Comparison of ENCODE assay signal across 14 cellular contexts in genomic region chr16:17461951-17462729, GRCh38. TPM values are rescaled to one million over a fixed set of nuclear protein-coding genes. Genes with fewer than 3 reads are reported as not detected.
DNase-seq lines count a peak whose midpoint lies in the region; ATAC-seq and TF ChIP-seq lines count a peak whose summit lies in the region.
"Had no signal": no experiment of that assay in that cellular context is flagged by ENCODE, and none has a peak within 500 bp of the region (broad histone marks: within the 10 kb centered on the region; RNA-seq: fewer than 3 reads in every experiment).

No MANE protein-coding gene starts in this region.

- peaks cover 70% of the 10 kb centered on the region for H3K79me2 ChIP-seq in OCI-LY1 (ENCODE audit: insufficient read depth, low read length)
- peaks cover 43% of the 10 kb centered on the region for H3K79me2 ChIP-seq in mesendoderm (ENCODE audit: control insufficient read depth, insufficient read depth, low read length)

- H3K79me1 ChIP-seq in mesendoderm (ENCODE audit: low read length), result peaks cover 26% of the 10 kb centered on the region

- H2BK120ac ChIP-seq in mesendoderm (ENCODE audit: low read depth, low read length), result no peak overlapping the region

- H2AK5ac ChIP-seq in mesendoderm (ENCODE audit: low read length), result no peak overlapping the region

- H3K4me1 ChIP-seq in OCI-LY1 (ENCODE audit: insufficient read depth, low read length, severe bottlenecking) (peaks cover 100% of the 10 kb centered on the region), mesendoderm (ENCODE audit: control insufficient read depth, low read depth, low read length) (peaks cover 15% of the 10 kb centered on the region)

- no peak overlapping the region for H3K56ac ChIP-seq in mesendoderm (ENCODE audit: low read length)

- H3K9me2 ChIP-seq in OCI-LY1 (ENCODE audit: low read depth, low read length), result no peaks in the 10 kb centered on the region

- H3K27me3 ChIP-seq in OCI-LY1 (ENCODE audit: insufficient read depth, low read length) (no peaks in the 10 kb centered on the region), mesendoderm (ENCODE audit: insufficient read depth, low read length, poor library complexity) (no peaks in the 10 kb centered on the region)

- H3F3A ChIP-seq in OCI-LY1 (ENCODE audit: insufficient read depth, low read length), result no peaks in the 10 kb centered on the region

- no CpG with 5 or more reads among the region's 13 CpGs for WGBS in mesendoderm (ENCODE audit: extremely low coverage, insufficient coverage, low lambda C conversion rate)

- peaks cover 31% of the 10 kb centered on the region; the same call in 1 of the 2 replicates for H3K36me3 ChIP-seq in OCI-LY1 (ENCODE audit: insufficient read depth, low read length)
- no peaks in the 10 kb centered on the region for H3K36me3 ChIP-seq in mesendoderm (ENCODE audit: control insufficient read depth, insufficient read depth, low read length)

- no peaks in the 10 kb centered on the region for H3K9me3 ChIP-seq in OCI-LY1 (ENCODE audit: low read length)
- H3K9me3 ChIP-seq: Caco-2 had no signal

- ATAC-seq in GM19351 (IDR thresholded peaks at IDR 0.05; ENCODE audit: unreplicated experiment) (peak; percentile 45), HG02870 (IDR thresholded peaks at IDR 0.05; ENCODE audit: unreplicated experiment) (no peak), HG03565 (IDR thresholded peaks at IDR 0.05; ENCODE audit: unreplicated experiment) (no peak)

- H3K18ac ChIP-seq in mesendoderm (ENCODE audit: low read length), result no peak overlapping the region

- H4K8ac ChIP-seq in mesendoderm (ENCODE audit: low read depth, low read length), result no peak overlapping the region

- DNase-seq in GM10248 (ENCODE audit: extremely low spot score) (no peak), mesendoderm (peak; percentile 86), NCI-H526 (lab: John Stamatoyannopoulos, UW) (no peak), NCI-H774 (lab: John Stamatoyannopoulos, UW) (no peak)
- DNase-seq: activated CD4-positive, CD25-positive, alpha-beta regulatory T cell treated with anti-CD3 and anti-CD28 coated beads, Interleukin-2, amount 50 U/mL, for 72 hours; Caco-2; NCI-H226; nucleus accumbens; stimulated activated CD4-positive, alpha-beta T cell treated with anti-CD3 and anti-CD28 coated beads, Interleukin-15, amount 100 ng/mL, for 24 hours had no signal

- H2BK15ac ChIP-seq in mesendoderm (replicated peaks; ENCODE audit: low read depth), result no peak overlapping the region

- H3K27ac ChIP-seq in OCI-LY1 (ENCODE audit: low read depth, low read length, poor library complexity, severe bottlenecking) (peak overlapping the region; percentile 99), mesendoderm (ENCODE audit: low read depth, low read length) (no peak overlapping the region)
- H3K27ac ChIP-seq: coronary artery had no signal

- CTCF ChIA-PET in GM10248 (lab: Yijun Ruan, JAX), result interaction anchor here (1.1 to 2.3 kb wide), 5 partner anchors 13 to 216 kb away, joined by 3 to 7 read pairs (median 4); no protein-coding TSS in a partner anchor

- no peak overlapping the region for H3K23ac ChIP-seq in mesendoderm (ENCODE audit: low read length)

- TF ChIP-seq CTCF in GM10248 (IDR thresholded peaks at IDR 0.05; ENCODE audit: control extremely low read depth, extremely low read depth, low read depth, missing control alignments) (peak; percentile 15), OCI-LY1 (IDR thresholded peaks at IDR 0.05; ENCODE audit: low read length) (peak; percentile 62)

- H2AFZ ChIP-seq in OCI-LY1 (ENCODE audit: low read length), result no peak overlapping the region

- no peaks in the 10 kb centered on the region for H4K20me1 ChIP-seq in OCI-LY1 (ENCODE audit: insufficient read depth, low read length)

- peak overlapping the region; percentile 65 for H3K9ac ChIP-seq in OCI-LY1 (ENCODE audit: low read length)
- H3K9ac ChIP-seq in mesendoderm (ENCODE audit: low read length), result no peak overlapping the region

- peak overlapping the region; percentile 82 for H3K4me2 ChIP-seq in OCI-LY1 (ENCODE audit: low read length)
- H3K4me2 ChIP-seq in mesendoderm (ENCODE audit: low read length), result no peak overlapping the region

- no peak overlapping the region for H3K4ac ChIP-seq in mesendoderm (ENCODE audit: low read depth, low read length)

- H3K4me3 ChIP-seq in OCI-LY1 (ENCODE audit: low read depth, low read length, poor library complexity, severe bottlenecking), result peak overlapping the region; percentile 53
- H3K4me3 ChIP-seq in mesendoderm (ENCODE audit: low read length), result no peak overlapping the region
- H3K4me3 ChIP-seq: coronary artery had no signal

- H2BK5ac ChIP-seq in mesendoderm (ENCODE audit: low read length), result peak overlapping the region; percentile 34

- POLR2A ChIA-PET in GM10248 (lab: Yijun Ruan, JAX), result no interaction called here

- no peak overlapping the region for H4K5ac ChIP-seq in mesendoderm (ENCODE audit: low read length)

RNA-seq across cellular contexts. Expression of gene XYLT1, which starts 8.6 kb away (rescaled TPM):
- polyA plus RNA-seq in mesendoderm (2013, experiment 1 of 2), result 7.2 TPM
- 6.8 TPM for polyA plus RNA-seq in mesendoderm (2013, experiment 2 of 2)
